ENCODE assay signal across 8 cellular contexts in genomic region chr12:81644503-81644902, GRCh38.
DNase-seq lines count a peak whose midpoint lies in the region; ATAC-seq and TF ChIP-seq lines count a peak whose summit lies in the region.

No MANE protein-coding gene starts in this region.

- ATAC-seq in GM19455 (IDR thresholded peaks at IDR 0.05; ENCODE audit: unreplicated experiment): peak; percentile 71
- ATAC-seq in foreskin keratinocyte: peak; percentile 57
- ATAC-seq in omental fat pad (ENCODE audit: low FRiP score): no peak
- ATAC-seq in HG03045 (IDR thresholded peaks at IDR 0.05; ENCODE audit: unreplicated experiment): no peak

- no peaks in the 10 kb centered on the region for H3K4me1 ChIP-seq in foreskin keratinocyte
- H3K4me1 ChIP-seq in stomach: no peaks in the 10 kb centered on the region

- intact Hi-C loops in stomach (cut with DNase I; ENCODE audit: low total_unique reads): loop anchor here (10.0 kb wide), 1 partner anchor 690 kb away; no protein-coding TSS in a partner anchor

- H3K4me3 ChIP-seq in SK-N-MC (no peak overlapping the region), stomach (no peak overlapping the region)

- H3K36me3 ChIP-seq in SK-N-MC (ENCODE audit: insufficient read depth, low read length) (no peaks in the 10 kb centered on the region), stomach (no peaks in the 10 kb centered on the region)

- H3K9ac ChIP-seq in SK-N-MC (ENCODE audit: insufficient read length): no peak overlapping the region

- DNase-seq in COR-L47 (lab: John Stamatoyannopoulos, UW): peak; percentile 45
- peak; percentile 11 for DNase-seq in MV-4-11 (lab: John Stamatoyannopoulos, UW)
- peak; percentile 42 for DNase-seq in SK-N-MC (ENCODE audit: low read depth, low spot score)
- peak in 1 of 2 donors; percentile 30 for DNase-seq in foreskin keratinocyte
- DNase-seq in stomach: no peak
- no peak for DNase-seq in omental fat pad (ENCODE audit: low spot score)

- TF ChIP-seq POLR2A in stomach (IDR thresholded peaks at IDR 0.05): no peak

- WGBS in stomach, 5 donors: 0 to 4% (median 2%) methylated on average over 1 of the region's 1 CpG

- TF ChIP-seq EP300 in stomach (IDR thresholded peaks at IDR 0.05): no peak

- no peaks in the 10 kb centered on the region for H3K27me3 ChIP-seq in foreskin keratinocyte
- H3K27me3 ChIP-seq in stomach: no peaks in the 10 kb centered on the region

- peak; percentile 75 for TF ChIP-seq CTCF in foreskin keratinocyte (conservative IDR thresholded peaks at IDR 0.05)
- TF ChIP-seq CTCF in stomach (IDR thresholded peaks at IDR 0.05): peak in 4 of 7 experiments; percentile 24 to 60 (median 46)
- no peak for TF ChIP-seq CTCF in omental fat pad (IDR thresholded peaks at IDR 0.05)

- H3K27ac ChIP-seq in SK-N-MC (no peak overlapping the region), foreskin keratinocyte (no peak overlapping the region), stomach (no peak overlapping the region)

- H3K9me3 ChIP-seq in SK-N-MC (ENCODE audit: low read depth, low read length) (no peaks in the 10 kb centered on the region), stomach (no peaks in the 10 kb centered on the region)

Comparison
In these comparisons a context has a peak if more than half of its experiments do, and no peak if none do; other contexts are left out.
1. DNase-seq: peak in COR-L47 (single experiment), MV-4-11 (single experiment) and SK-N-MC (single experiment); none in stomach (single experiment) and omental fat pad (single experiment).
2. ATAC-seq: peak in GM19455 (single experiment) and foreskin keratinocyte (single experiment); none in omental fat pad (single experiment) and HG03045 (single experiment).
3. CTCF ChIP-seq: peak in foreskin keratinocyte (single experiment) and stomach (4 of 7); none in omental fat pad (0 of 3).